ENCODE assay signal across 7 cellular contexts in genomic region chr7:92528958-92529264, GRCh38. TPM values are rescaled to one million over a fixed set of nuclear protein-coding genes. Genes with fewer than 3 reads are reported as not detected.
DNase-seq lines count a peak whose midpoint lies in the region; ATAC-seq and TF ChIP-seq lines count a peak whose summit lies in the region.

No MANE protein-coding gene starts in this region.

- intact Hi-C loops in gastrocnemius medialis (cut with DNase I; ENCODE audit: low total_unique reads): loop anchor here (1.0 to 5.0 kb wide), 5 partner anchors 63 to 395 kb away; partner anchors contain the start of genes ANKIB1, CDK6, CYP51A1 and FAM133B

- peak overlapping the region; percentile 72 for H3K9ac ChIP-seq in OCI-LY3 (ENCODE audit: low read length)

- in situ Hi-C loops in gastrocnemius medialis (cut with MboI; ENCODE audit: low sequenced_read_pairs in 4 of 4): loop anchor here in 1 of 4 donors (25.0 kb wide), 1 partner anchor 292 kb away; the partner anchor contains the start of genes ANKIB1 and KRIT1

- H3K79me2 ChIP-seq in OCI-LY3 (ENCODE audit: low read length): peaks cover 24% of the 10 kb centered on the region

- no peaks in the 10 kb centered on the region for H3K9me3 ChIP-seq in OCI-LY3 (ENCODE audit: insufficient read depth, low read length)
- H3K9me3 ChIP-seq in esophagus (ENCODE audit: control insufficient read depth in 2 of 2, insufficient read depth in 1 of 2, low read depth in 1 of 2, low read length in 1 of 2): no peaks in the 10 kb centered on the region
- no peaks in the 10 kb centered on the region for H3K9me3 ChIP-seq in gastrocnemius medialis

- peak in 1 of 2 donors; percentile 3 for TF ChIP-seq POLR2A in gastrocnemius medialis (IDR thresholded peaks at IDR 0.05)

- H4K20me1 ChIP-seq in OCI-LY3 (ENCODE audit: insufficient read depth, low read length): no peaks in the 10 kb centered on the region

- peak overlapping the region; percentile 90 for H3K4me3 ChIP-seq in OCI-LY3 (ENCODE audit: low read length)
- H3K4me3 ChIP-seq in esophagus (ENCODE audit: low read depth in 1 of 2, low read length in 2 of 2): peak overlapping the region; percentile 74 to 95
- H3K4me3 ChIP-seq in gastrocnemius medialis: peak overlapping the region; percentile 73 to 96 (median 88)

- H3K36me3 ChIP-seq in OCI-LY3 (replicated peaks; ENCODE audit: low read depth, low read length): peaks cover 17% of the 10 kb centered on the region
- H3K36me3 ChIP-seq in esophagus (ENCODE audit: control insufficient read depth in 2 of 2, insufficient read depth in 2 of 2, low read length in 1 of 2): peaks cover 2 to 5% of the 10 kb centered on the region in 2 donors
- peaks cover 0 to 35% of the 10 kb centered on the region in 2 donors for H3K36me3 ChIP-seq in gastrocnemius medialis

- H3K27ac ChIP-seq in OCI-LY3 (ENCODE audit: low read length) (peak overlapping the region; percentile 33), esophagus (ENCODE audit: low read depth in 2 of 2, low read length in 1 of 2) (peak overlapping the region; percentile 68 to 98), gastrocnemius medialis (peak overlapping the region; percentile 81 to 90 (median 88))

- H3K4me1 ChIP-seq in OCI-LY3 (ENCODE audit: low read length): peaks cover 12% of the 10 kb centered on the region
- no peaks in the 10 kb centered on the region for H3K4me1 ChIP-seq in esophagus (ENCODE audit: control insufficient read depth in 2 of 2, insufficient read depth in 2 of 2, low read length in 1 of 2)
- H3K4me1 ChIP-seq in gastrocnemius medialis: peaks cover 18 to 19% of the 10 kb centered on the region in 2 donors

- no peaks in the 10 kb centered on the region for H3K27me3 ChIP-seq in OCI-LY3 (ENCODE audit: low read depth, low read length)
- no peaks in the 10 kb centered on the region for H3K27me3 ChIP-seq in esophagus (ENCODE audit: control insufficient read depth in 1 of 2, insufficient read depth in 2 of 2, low read length in 2 of 2)
- no peaks in the 10 kb centered on the region for H3K27me3 ChIP-seq in gastrocnemius medialis

- peak overlapping the region; percentile 69; the same call in 1 of the 2 replicates for H2AFZ ChIP-seq in OCI-LY3 (ENCODE audit: low read depth, low read length)

- no peak for DNase-seq in gastrocnemius medialis
- DNase-seq in NCI-H446 (lab: John Stamatoyannopoulos, UW): no peak
- no peak for DNase-seq in SHP77 (lab: John Stamatoyannopoulos, UW)
- DNase-seq in central memory CD4-positive, alpha-beta T cell: no peak

- TF ChIP-seq CTCF in OCI-LY3 (IDR thresholded peaks at IDR 0.05; ENCODE audit: low read depth, low read length) (no peak), gastrocnemius medialis (IDR thresholded peaks at IDR 0.05 in 4 of 5, conservative IDR thresholded peaks at IDR 0.05 in 1 of 5) (no peak)

- H3K4me2 ChIP-seq in OCI-LY3 (ENCODE audit: low read length): peak overlapping the region; percentile 85

- ATAC-seq in GM21529 (IDR thresholded peaks at IDR 0.05; ENCODE audit: unreplicated experiment) (peak; percentile 3), gastrocnemius medialis (peak; percentile 34 to 43)

- WGBS in esophagus, 2 donors: 1% methylated on average over 13 of the region's 13 CpGs

RNA-seq across cellular contexts. Expression of gene RBM48, which starts 0.3 kb away (rescaled TPM):
- 1 to 10 TPM; 5.2 to 6.3 TPM for polyA plus RNA-seq in esophagus
- total RNA-seq in gastrocnemius medialis: 10 to 100 TPM in 1 of 4 donors, 1 to 10 TPM in 3; 8.0 to 11.2 (median 8.8) TPM

RNA-seq across cellular contexts. Expression of gene PEX1, which starts 0.6 kb away (rescaled TPM):
- polyA plus RNA-seq in esophagus: 1 to 10 TPM; 9.7 to 10.0 TPM
- total RNA-seq in gastrocnemius medialis: 10 to 100 TPM in 3 of 4 donors, 1 to 10 TPM in 1; 8.0 to 22.3 (median 12.3) TPM

RNA-seq across cellular contexts. Expression of gene ERVW-1, which starts 51.2 kb away (rescaled TPM):
- not detected for polyA plus RNA-seq in esophagus
- total RNA-seq in gastrocnemius medialis: under 1 TPM in 1 of 4 donors, not detected in 3; 0.10 TPM

Comparison
In these comparisons a context has a peak if more than half of its experiments do, and no peak if none do; other contexts are left out.
1. H3K27ac ChIP-seq: peak in every context shown above with its lines; median percentile 88 in gastrocnemius medialis; 83 in esophagus; 33 in OCI-LY3.